ENCODE assay signal across 3 cellular contexts in genomic region chr13:43908156-43909126, GRCh38.
TF ChIP-seq lines count a peak whose summit lies in the region.

No MANE protein-coding gene starts in this region.

TF ChIP-seq in GM23338, 12 proteins besides CTCF, POLR2A, EP300 and RAD21 (continues in another document):
- TF ChIP-seq CREB1 (CRISPR knock-in tag; IDR thresholded peaks at IDR 0.05; ENCODE audit: low read depth) (no peak), STAT1 (IDR thresholded peaks at IDR 0.05; ENCODE audit: unreplicated experiment) (no peak), EZH2 (IDR thresholded peaks at IDR 0.05; ENCODE audit: low read depth, unreplicated experiment) (no peak), ZNF331 (CRISPR knock-in tag; IDR thresholded peaks at IDR 0.05; ENCODE audit: low read depth) (no peak), ETS1 (IDR thresholded peaks at IDR 0.05) (no peak), REST (IDR thresholded peaks at IDR 0.05; ENCODE audit: unreplicated experiment) (no peak), JUNB (IDR thresholded peaks at IDR 0.05; ENCODE audit: unreplicated experiment) (no peak)

TF ChIP-seq in endothelial cell of umbilical vein, 7 proteins besides CTCF, POLR2A, EP300 and RAD21:
- TF ChIP-seq POLR2AphosphoS5 (IDR thresholded peaks at IDR 0.05; ENCODE audit: insufficient read depth, low read depth, low read length): no peak
- no peak for TF ChIP-seq EZH2 (IDR thresholded peaks at IDR 0.05; ENCODE audit: borderline replicate concordance, low read depth, low read length, severe bottlenecking)
- TF ChIP-seq FOS (IDR thresholded peaks at IDR 0.05; ENCODE audit: borderline replicate concordance, insufficient read depth, low read length): no peak
- TF ChIP-seq MYC (IDR thresholded peaks at IDR 0.05; ENCODE audit: low read depth, low read length): no peak
- no peak for TF ChIP-seq GATA2 (IDR thresholded peaks at IDR 0.05; ENCODE audit: insufficient read depth, insufficient read length, low read depth, low read length)
- no peak for TF ChIP-seq MAX (IDR thresholded peaks at IDR 0.05; ENCODE audit: insufficient read depth, insufficient read length)
- TF ChIP-seq JUN (IDR thresholded peaks at IDR 0.05; ENCODE audit: borderline replicate concordance, insufficient read depth, insufficient read length, low read depth): no peak

TF ChIP-seq in neural cell, 6 proteins besides CTCF, POLR2A, EP300 and RAD21:
- TF ChIP-seq SMC3 (conservative IDR thresholded peaks at IDR 0.05; ENCODE audit: poor library complexity) (peak; percentile 93), EZH2 (IDR thresholded peaks at IDR 0.05; ENCODE audit: borderline replicate concordance, insufficient read depth, low read length, poor library complexity, severe bottlenecking) (no peak)
